8 cellular contexts compared by ENCODE assay signal in the genomic region with DNA sequence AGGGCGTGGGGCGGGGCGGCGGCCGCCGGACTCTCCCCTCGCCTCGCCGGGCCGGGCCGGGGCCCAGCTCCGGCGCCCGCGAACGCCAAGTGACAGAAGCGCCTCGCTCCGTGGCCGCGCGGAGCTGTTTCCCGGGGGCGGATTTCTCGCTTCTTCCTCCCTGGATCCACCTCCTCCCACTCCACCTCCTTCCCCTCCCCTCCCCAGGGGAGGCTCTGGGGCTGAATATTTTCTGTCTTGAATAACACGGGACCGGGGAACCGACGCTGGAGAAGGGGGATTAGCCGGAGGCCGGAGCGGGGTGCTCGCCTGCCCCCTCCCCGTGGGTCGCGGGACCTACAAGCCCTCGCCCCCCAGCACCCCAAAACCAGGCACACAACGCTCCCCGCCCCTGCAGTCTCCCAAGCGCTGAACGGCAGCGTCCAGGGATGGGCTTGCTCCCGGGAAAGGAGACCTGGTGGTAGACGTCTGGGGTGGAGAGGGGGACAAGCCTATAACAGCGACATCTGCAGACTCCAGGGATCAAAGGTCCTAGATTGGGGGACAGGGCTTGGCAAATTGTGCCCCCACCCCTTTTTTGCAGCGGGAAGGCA. TPM values are rescaled to one million over a fixed set of nuclear protein-coding genes. Genes with fewer than 3 reads are reported as not detected.
DNase-seq lines count a peak whose midpoint lies in the region; ATAC-seq and TF ChIP-seq lines count a peak whose summit lies in the region.

A gene (minus strand): TSS at position 100 of the 593 bp plus-strand sequence. CDS start 1,988 bp downstream, outside the sequence.

- no peaks in the 10 kb centered on the region for H3K27me3 ChIP-seq in uterus

- no peaks in the 10 kb centered on the region for H3K9me3 Mint-ChIP-seq in activated naive CD8-positive, alpha-beta T cell treated with anti-CD3 and anti-CD28 coated beads, Interleukin-2, amount 50 U/mL, for 24 hours

- H3K27me3 Mint-ChIP-seq in activated naive CD8-positive, alpha-beta T cell treated with anti-CD3 and anti-CD28 coated beads, Interleukin-2, amount 50 U/mL, for 24 hours: no peaks in the 10 kb centered on the region

- no peaks in the 10 kb centered on the region for H3K9me3 ChIP-seq in uterus

- peaks cover 23% of the 10 kb centered on the region for H3K4me1 Mint-ChIP-seq in activated naive CD8-positive, alpha-beta T cell treated with anti-CD3 and anti-CD28 coated beads, Interleukin-2, amount 50 U/mL, for 24 hours

- H3K4me3 ChIP-seq in uterus: peak within 1 kb of the TSS; percentile 63 to 82

- H3K4me3 Mint-ChIP-seq in activated naive CD8-positive, alpha-beta T cell treated with anti-CD3 and anti-CD28 coated beads, Interleukin-2, amount 50 U/mL, for 24 hours: peak within 1 kb of the TSS; percentile 84

- no peaks in the 10 kb centered on the region for H3K4me1 ChIP-seq in uterus

- DNase-seq in AG20443 (ENCODE audit: low spot score) (peak; percentile 80), RKO (ENCODE audit: low spot score) (peak; percentile 74), head of caudate nucleus (peak; percentile 48 to 91 (median 80)), occipital lobe (lab: John Stamatoyannopoulos, UW) (peak; percentile 69), uterus (peak; percentile 75 to 76)
- peak; percentile 44 for DNase-seq in activated naive CD8-positive, alpha-beta T cell treated with anti-CD3 and anti-CD28 coated beads, Interleukin-2, amount 50 U/mL, for 24 hours

- peaks cover 3% of the 10 kb centered on the region for H3K36me3 Mint-ChIP-seq in activated naive CD8-positive, alpha-beta T cell treated with anti-CD3 and anti-CD28 coated beads, Interleukin-2, amount 50 U/mL, for 24 hours (ENCODE audit: low read depth)

- TF ChIP-seq CTCF in uterus (IDR thresholded peaks at IDR 0.05): no peak

- intact Hi-C loops in head of caudate nucleus (cut with DNase I): loop anchor here (5.0 to 10.0 kb wide), 4 partner anchors 79 to 293 kb away; a partner anchor contains a TSS
- intact Hi-C loops in uterus (cut with DNase I; ENCODE audit: low total_unique reads): loop anchor here (10.0 kb wide), 1 partner anchor 231 kb away; a partner anchor contains a TSS

- peak within 1 kb of the TSS; percentile 90 for H3K27ac Mint-ChIP-seq in activated naive CD8-positive, alpha-beta T cell treated with anti-CD3 and anti-CD28 coated beads, Interleukin-2, amount 50 U/mL, for 24 hours

- ATAC-seq in GM18867 (IDR thresholded peaks at IDR 0.05; ENCODE audit: unreplicated experiment) (peak; percentile 35), HG03439 (IDR thresholded peaks at IDR 0.05; ENCODE audit: unreplicated experiment) (peak; percentile 11)
- ATAC-seq in activated naive CD8-positive, alpha-beta T cell treated with anti-CD3 and anti-CD28 coated beads, Interleukin-2, amount 50 U/mL, for 24 hours: peak; percentile 6

- peak within 1 kb of the TSS; percentile 97 to 98 for H3K27ac ChIP-seq in uterus

- TF ChIP-seq POLR2A in uterus (IDR thresholded peaks at IDR 0.05): peak; percentile 27 to 38

- no peaks in the 10 kb centered on the region for H3K36me3 ChIP-seq in uterus

RNA-seq across cellular contexts. Expression of the gene that starts here (rescaled TPM):
- total RNA-seq in occipital lobe (338 TPM), uterus (100 to 1,000 TPM in 2 of 4 donors, 10 to 100 TPM in 2; 90.4 to 168 (median 124) TPM)

Comparison
In these comparisons a context has a peak if more than half of its experiments do, and no peak if none do; other contexts are left out.
1. Peak in every context shown above with its lines: DNase-seq, ATAC-seq, H3K4me3 ChIP-seq and H3K27ac ChIP-seq.